10 cellular contexts compared by ENCODE assay signal in genomic region chr1:71196685-71197084, GRCh38.
DNase-seq lines count a peak whose midpoint lies in the region; ATAC-seq and TF ChIP-seq lines count a peak whose summit lies in the region.
"Had no signal": no experiment of that assay in that cellular context is flagged by ENCODE, and none has a peak within 500 bp of the region (broad histone marks: within the 10 kb centered on the region; RNA-seq: fewer than 3 reads in every experiment).

No MANE protein-coding gene starts in this region.

- TF ChIP-seq CTCF in OCI-LY3 (IDR thresholded peaks at IDR 0.05; ENCODE audit: low read depth, low read length) (peak; percentile 53), fibroblast of the aortic adventitia (IDR thresholded peaks at IDR 0.05; ENCODE audit: insufficient read depth, low read length) (peak; percentile 40)

- CTCF ChIA-PET in activated CD8-positive, alpha-beta memory T cell treated with anti-CD3 and anti-CD28 coated beads, Interleukin-2, amount 10 ng/mL, durations not matched to agents 7 days and 5 days (lab: Charles Lee), result interaction anchor here (0.8 kb wide), 1 partner anchor 35 kb away, joined by 3 read pairs; no protein-coding TSS in a partner anchor

- H3K9ac ChIP-seq in OCI-LY3 (ENCODE audit: low read length), result no peak overlapping the region

- no peaks in the 10 kb centered on the region for H3K4me1 Mint-ChIP-seq in activated CD8-positive, alpha-beta memory T cell treated with anti-CD3 and anti-CD28 coated beads, Interleukin-2, amount 10 ng/mL, durations not matched to agents 7 days and 5 days
- H3K4me1 Mint-ChIP-seq: naive thymus-derived CD8-positive, alpha-beta T cell had no signal

- H3K9me3 ChIP-seq in OCI-LY3 (ENCODE audit: insufficient read depth, low read length), result no peaks in the 10 kb centered on the region
- H3K9me3 ChIP-seq: vagina had no signal

- no peaks in the 10 kb centered on the region for H3K9me3 Mint-ChIP-seq in activated CD8-positive, alpha-beta memory T cell treated with anti-CD3 and anti-CD28 coated beads, Interleukin-2, amount 10 ng/mL, durations not matched to agents 7 days and 5 days (ENCODE audit: low read depth)

- H3K79me2 ChIP-seq in OCI-LY3 (ENCODE audit: low read length), result no peaks in the 10 kb centered on the region

- H4K20me1 ChIP-seq in OCI-LY3 (ENCODE audit: insufficient read depth, low read length), result no peaks in the 10 kb centered on the region

- ATAC-seq in HG03025 (IDR thresholded peaks at IDR 0.05; ENCODE audit: low FRiP score, unreplicated experiment) (no peak), GM21381 (IDR thresholded peaks at IDR 0.05; ENCODE audit: unreplicated experiment) (no peak)
- ATAC-seq in activated CD8-positive, alpha-beta memory T cell treated with anti-CD3 and anti-CD28 coated beads, Interleukin-2, amount 10 ng/mL, durations not matched to agents 7 days and 5 days, result no peak
- ATAC-seq: naive thymus-derived CD8-positive, alpha-beta T cell had no signal

- no peak overlapping the region for H3K4me3 Mint-ChIP-seq in activated CD8-positive, alpha-beta memory T cell treated with anti-CD3 and anti-CD28 coated beads, Interleukin-2, amount 10 ng/mL, durations not matched to agents 7 days and 5 days
- H3K4me3 Mint-ChIP-seq: naive thymus-derived CD8-positive, alpha-beta T cell had no signal

- no peak overlapping the region for H3K27ac Mint-ChIP-seq in activated CD8-positive, alpha-beta memory T cell treated with anti-CD3 and anti-CD28 coated beads, Interleukin-2, amount 10 ng/mL, durations not matched to agents 7 days and 5 days
- H3K27ac Mint-ChIP-seq: naive thymus-derived CD8-positive, alpha-beta T cell had no signal

- 0 out of 2 replicates have a peak, but pooled peaks cover 6% of the 10 kb centered on the region for H3K4me1 ChIP-seq in OCI-LY3 (ENCODE audit: low read length)
- H3K4me1 ChIP-seq: vagina had no signal

- peak; percentile 9 for DNase-seq in SHP77 treated with DMSO at 0.1 percent for 48 hours (lab: John Stamatoyannopoulos, UW)
- no peak for DNase-seq in SHP77 (lab: John Stamatoyannopoulos, UW)
- DNase-seq in fibroblast of the aortic adventitia (ENCODE audit: low read depth), result peak; percentile 55
- peak; percentile 78 for DNase-seq in superior temporal gyrus (ENCODE audit: extremely low spot score)
- DNase-seq in activated CD8-positive, alpha-beta memory T cell treated with anti-CD3 and anti-CD28 coated beads, Interleukin-2, amount 10 ng/mL, durations not matched to agents 7 days and 5 days, result no peak
- DNase-seq: naive thymus-derived CD8-positive, alpha-beta T cell had no signal

- no peaks in the 10 kb centered on the region for H3K27me3 Mint-ChIP-seq in activated CD8-positive, alpha-beta memory T cell treated with anti-CD3 and anti-CD28 coated beads, Interleukin-2, amount 10 ng/mL, durations not matched to agents 7 days and 5 days

- H3K36me3 ChIP-seq in OCI-LY3 (replicated peaks; ENCODE audit: low read depth, low read length), result no peaks in the 10 kb centered on the region
- H3K36me3 ChIP-seq: vagina had no signal

- H3K27ac ChIP-seq in OCI-LY3 (ENCODE audit: low read length), result no peak overlapping the region
- H3K27ac ChIP-seq: vagina had no signal

- H3K27me3 ChIP-seq in OCI-LY3 (ENCODE audit: low read depth, low read length), result no peaks in the 10 kb centered on the region
- H3K27me3 ChIP-seq: vagina had no signal

- H3K4me2 ChIP-seq in OCI-LY3 (ENCODE audit: low read length), result no peak overlapping the region

- H3K4me3 ChIP-seq in OCI-LY3 (ENCODE audit: low read length) (no peak overlapping the region), fibroblast of the aortic adventitia (ENCODE audit: low read depth, low read length) (no peak overlapping the region)
- H3K4me3 ChIP-seq: vagina had no signal

- no peaks in the 10 kb centered on the region for H3K36me3 Mint-ChIP-seq in activated CD8-positive, alpha-beta memory T cell treated with anti-CD3 and anti-CD28 coated beads, Interleukin-2, amount 10 ng/mL, durations not matched to agents 7 days and 5 days
- H3K36me3 Mint-ChIP-seq: naive thymus-derived CD8-positive, alpha-beta T cell had no signal

- no peak overlapping the region for H2AFZ ChIP-seq in OCI-LY3 (ENCODE audit: low read depth, low read length)

Comparison
In these comparisons a context has a peak if more than half of its experiments do, and no peak if none do; other contexts are left out.
1. DNase-seq: peak in SHP77 treated with DMSO at 0.1 percent for 48 hours (single experiment), fibroblast of the aortic adventitia (single experiment) and superior temporal gyrus (single experiment); none in SHP77 (0 of 2) and activated CD8-positive, alpha-beta memory T cell treated with anti-CD3 and anti-CD28 coated beads, Interleukin-2, amount 10 ng/mL, durations not matched to agents 7 days and 5 days (single experiment).